Comparison of ENCODE assay signal across 13 cellular contexts in the genomic region with DNA sequence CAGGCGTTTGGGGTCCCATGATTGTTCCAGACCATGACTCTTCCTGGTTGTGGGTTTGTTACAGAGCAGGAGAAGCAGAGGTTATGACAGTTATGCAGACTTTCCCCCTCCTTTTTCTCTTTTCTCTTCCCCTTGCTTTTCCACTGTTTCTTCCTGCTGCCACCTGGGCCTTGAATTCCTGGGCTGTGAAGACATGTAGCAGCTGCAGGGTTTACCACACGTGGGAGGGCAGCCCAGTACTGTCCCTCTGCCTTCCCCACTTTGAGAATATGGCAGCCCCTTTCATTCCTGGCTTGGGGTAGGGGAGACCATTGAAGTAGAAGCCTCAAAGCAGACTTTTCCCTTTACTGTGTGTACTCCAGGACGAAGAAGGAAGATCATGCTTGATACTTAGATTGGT.
"Had no signal": no experiment of that assay in that cellular context is flagged by ENCODE, and none has a peak within 500 bp of the region (broad histone marks: within the 10 kb centered on the region; RNA-seq: fewer than 3 reads in every experiment).

No MANE protein-coding gene starts in this region.

- H3K9me3 Mint-ChIP-seq: activated naive CD4-positive, alpha-beta T cell treated with anti-CD3 and anti-CD28 coated beads, Interleukin-2, amount 50 U/mL, for 72 hours; memory B cell; nephron; T-helper 2 cell treated with Interferon-gamma antibody and Interleukin-4, amounts not matched to agents 5 μg/mL and 100 μg/mL, for 36 hours; WTC11 had no signal

- H3K4me1 Mint-ChIP-seq: memory B cell, nephron, WTC11 had no signal

- DNase-seq: activated CD4-positive, alpha-beta T cell treated with anti-CD3 and anti-CD28 coated beads for 36 hours; activated CD4-positive, alpha-beta T cell treated with anti-CD3 and anti-CD28 coated beads, Interleukin-2, amount 50 U/mL, for 48 hours; amniotic stem cell; mucosa of descending colon; nucleus accumbens; stimulated activated naive CD4-positive, alpha-beta T cell; substantia nigra; tibial artery had no signal

- H3K4me3 ChIP-seq: mucosa of descending colon, tibial artery had no signal

- H3K9me3 ChIP-seq: mucosa of descending colon, tibial artery had no signal

- H3K4me1 ChIP-seq: tibial artery had no signal

- H3K27me3 Mint-ChIP-seq: activated CD4-positive, alpha-beta T cell treated with anti-CD3 and anti-CD28 coated beads for 36 hours; memory B cell had no signal

- ATAC-seq: activated CD4-positive, alpha-beta T cell treated with anti-CD3 and anti-CD28 coated beads for 36 hours; activated naive CD4-positive, alpha-beta T cell treated with anti-CD3 and anti-CD28 coated beads, Interleukin-2, amount 50 U/mL, for 72 hours; mucosa of descending colon; WTC11 had no signal

- H3K4me3 Mint-ChIP-seq: activated CD4-positive, alpha-beta T cell treated with anti-CD3 and anti-CD28 coated beads for 36 hours; memory B cell; nephron; T-helper 2 cell treated with Interferon-gamma antibody and Interleukin-4, amounts not matched to agents 5 μg/mL and 100 μg/mL, for 36 hours; WTC11 had no signal

- H3K27me3 ChIP-seq: tibial artery had no signal

- H3K27ac ChIP-seq: tibial artery had no signal

- H3K27ac Mint-ChIP-seq: activated CD4-positive, alpha-beta T cell treated with anti-CD3 and anti-CD28 coated beads for 36 hours; memory B cell; nephron; T-helper 2 cell treated with Interferon-gamma antibody and Interleukin-4, amounts not matched to agents 5 μg/mL and 100 μg/mL, for 36 hours; WTC11 had no signal
